11 cellular contexts compared by ENCODE assay signal in genomic region chr1:112761714-112762480, GRCh38. TPM values are rescaled to one million over a fixed set of nuclear protein-coding genes. Genes with fewer than 3 reads are reported as not detected.
A peak's percentile ranks its signal among the peaks of the same experiment; 100 is the strongest.
DNase-seq lines count a peak whose midpoint lies in the region; TF ChIP-seq lines count a peak whose summit lies in the region.
"Had no signal": no experiment of that assay in that cellular context is flagged by ENCODE, and none has a peak within 500 bp of the region (broad histone marks: within the 10 kb centered on the region; RNA-seq: fewer than 3 reads in every experiment).

No MANE protein-coding gene starts in this region.

- H3K9me3 ChIP-seq in HUES48 (ENCODE audit: control insufficient read depth, insufficient read depth, low read length) (no peaks in the 10 kb centered on the region), osteoblast (ENCODE audit: low read depth, low read length) (no peaks in the 10 kb centered on the region)
- H3K9me3 ChIP-seq: tibial artery had no signal

- DNase-seq in NCI-H2107 (lab: John Stamatoyannopoulos, UW): peak; percentile 60
- peak; percentile 73 for DNase-seq in epithelial cell of esophagus (ENCODE audit: low read depth)
- no peak for DNase-seq in osteoblast (ENCODE audit: insufficient read length, low spot score, missing footprints)
- no peak for DNase-seq in GM10266 (ENCODE audit: extremely low spot score)
- DNase-seq in amniotic stem cell (lab: John Stamatoyannopoulos, UW): no peak
- no peak for DNase-seq in activated CD4-positive, alpha-beta T cell treated with anti-CD3 and anti-CD28 coated beads for 48 hours
- DNase-seq: activated CD4-positive, CD25-positive, alpha-beta regulatory T cell; cerebellar nuclear complex; NCI-H226; tibial artery had no signal

- H3K27ac ChIP-seq in HUES48 (ENCODE audit: low read depth, low read length) (peak overlapping the region; percentile 70), osteoblast (ENCODE audit: low read depth, low read length) (no peak overlapping the region)
- H3K27ac ChIP-seq: tibial artery had no signal

- peak overlapping the region; percentile 88 for H2AFZ ChIP-seq in osteoblast (ENCODE audit: low read length)

- H4K20me1 ChIP-seq in osteoblast (ENCODE audit: insufficient read depth, low read length): no peaks in the 10 kb centered on the region

- H3K4me1 ChIP-seq in HUES48 (ENCODE audit: control insufficient read depth, insufficient read depth, low read length): peaks cover 21% of the 10 kb centered on the region
- peaks cover 10% of the 10 kb centered on the region for H3K4me1 ChIP-seq in osteoblast (ENCODE audit: insufficient read depth, low read length)

- H3K36me3 ChIP-seq in HUES48 (ENCODE audit: control insufficient read depth, insufficient read depth, low read length): no peaks in the 10 kb centered on the region
- no peaks in the 10 kb centered on the region for H3K36me3 ChIP-seq in osteoblast (ENCODE audit: insufficient read depth, low read length)
- H3K36me3 ChIP-seq: tibial artery had no signal

- H3K27me3 ChIP-seq in HUES48 (ENCODE audit: control insufficient read depth, insufficient read depth, low read length) (no peaks in the 10 kb centered on the region), osteoblast (ENCODE audit: insufficient read depth, low read length) (no peaks in the 10 kb centered on the region)
- H3K27me3 ChIP-seq: tibial artery had no signal

- no peak overlapping the region for H3K4me2 ChIP-seq in osteoblast (ENCODE audit: insufficient read depth, low read length)

- no peak overlapping the region for H3K4me3 ChIP-seq in HUES48 (ENCODE audit: low read depth, low read length)
- H3K4me3 ChIP-seq in epithelial cell of esophagus (ENCODE audit: low read length): no peak overlapping the region
- H3K4me3 ChIP-seq in osteoblast (ENCODE audit: insufficient read depth, low read length): no peak overlapping the region
- H3K4me3 ChIP-seq: tibial artery had no signal

- H3K79me2 ChIP-seq in osteoblast (ENCODE audit: insufficient read depth, low read length): no peaks in the 10 kb centered on the region

- no peak overlapping the region for H3K9ac ChIP-seq in HUES48 (ENCODE audit: low read depth, low read length)

- TF ChIP-seq CTCF in epithelial cell of esophagus (IDR thresholded peaks at IDR 0.05; ENCODE audit: insufficient read depth, low read depth, low read length, missing control alignments) (no peak), osteoblast (IDR thresholded peaks at IDR 0.05; ENCODE audit: extremely low read depth, low read depth, low read length) (no peak), GM10266 (IDR thresholded peaks at IDR 0.05; ENCODE audit: control insufficient read depth, insufficient read depth, low read depth, missing control alignments) (no peak)

RNA-seq across cellular contexts. Expression of gene PPM1J, which starts 46.8 kb away (rescaled TPM):
- total RNA-seq in osteoblast: 0.59 and 1.1 TPM in 2 replicates

RNA-seq across cellular contexts. Expression of gene RHOC, which starts 55.0 kb away (rescaled TPM):
- 276 and 325 TPM in 2 replicates for total RNA-seq in osteoblast

Comparison
In these comparisons a context has a peak if more than half of its experiments do, and no peak if none do; other contexts are left out.
1. DNase-seq: peak in NCI-H2107 (single experiment) and epithelial cell of esophagus (single experiment); none in osteoblast (single experiment), GM10266 (single experiment), amniotic stem cell (single experiment) and activated CD4-positive, alpha-beta T cell treated with anti-CD3 and anti-CD28 coated beads for 48 hours (single experiment).